ENCODE assay signal across 17 cellular contexts in the genomic region with DNA sequence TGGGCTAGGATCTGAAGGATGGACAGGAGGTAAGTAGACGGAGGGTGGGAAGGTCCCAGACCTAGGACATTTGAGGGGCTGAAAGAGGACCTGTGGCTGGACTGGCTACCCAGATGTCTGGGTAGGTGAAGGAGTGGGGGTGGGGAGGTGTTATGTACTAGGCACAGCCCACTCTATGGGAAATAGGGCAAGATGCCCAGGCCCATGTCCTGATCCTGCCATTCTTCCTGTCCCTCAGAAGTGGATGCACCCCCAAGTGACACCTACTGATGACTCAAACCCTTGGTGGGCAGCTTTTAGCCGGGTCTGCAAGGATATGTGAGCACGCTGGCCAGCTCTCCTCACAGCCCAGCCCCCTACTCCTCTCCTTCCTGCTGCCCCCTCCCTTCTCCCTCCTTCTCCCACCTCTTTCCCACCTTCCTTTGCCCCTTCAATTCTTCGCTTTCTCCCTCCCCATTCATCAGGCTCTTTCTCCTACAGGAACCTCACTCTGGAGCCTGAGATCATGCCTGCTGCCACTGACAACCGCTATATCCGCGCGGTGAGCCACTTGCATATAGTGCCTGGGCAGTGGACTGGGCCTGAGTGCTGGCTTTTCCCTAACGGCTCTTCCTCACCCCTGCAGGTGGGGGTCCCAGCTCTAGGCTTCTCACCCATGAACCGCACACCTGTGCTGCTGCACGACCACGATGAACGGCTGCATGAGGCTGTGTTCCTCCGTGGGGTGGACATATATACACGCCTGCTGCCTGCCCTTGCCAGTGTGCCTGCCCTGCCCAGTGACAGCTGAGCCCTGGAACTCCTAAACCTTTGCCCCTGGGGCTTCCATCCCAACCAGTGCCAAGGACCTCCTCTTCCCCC. TPM values are rescaled to one million over a fixed set of nuclear protein-coding genes. Genes with fewer than 3 reads are reported as not detected.
DNase-seq lines count a peak whose midpoint lies in the region; ATAC-seq and TF ChIP-seq lines count a peak whose summit lies in the region.
"Had no signal": no experiment of that assay in that cellular context is flagged by ENCODE, and none has a peak within 500 bp of the region (broad histone marks: within the 10 kb centered on the region; RNA-seq: fewer than 3 reads in every experiment).

No MANE protein-coding gene starts in this region.

- H3K27ac ChIP-seq in GM23338 (ENCODE audit: low read depth) (no peak overlapping the region; the same call in 1 of the 2 replicates), ascending aorta (peak overlapping the region; percentile 61 to 73), foreskin keratinocyte (no peak overlapping the region)
- H3K27ac ChIP-seq: epithelial cell of prostate, vagina had no signal

- H3K4me2 ChIP-seq in GM23338: no peak overlapping the region

- TF ChIP-seq CTCF in GM23338 (conservative IDR thresholded peaks at IDR 0.05; ENCODE audit: low read depth in 2 of 2) (no peak), ascending aorta (IDR thresholded peaks at IDR 0.05) (no peak), osteocyte (IDR thresholded peaks at IDR 0.05) (no peak), foreskin keratinocyte (conservative IDR thresholded peaks at IDR 0.05) (no peak)

- H3K9me3 Mint-ChIP-seq in activated T-cell treated with anti-CD3 and anti-CD28 coated beads, Interleukin-2, amount 50 U/mL, for 24 hours: no peaks in the 10 kb centered on the region
- H3K9me3 Mint-ChIP-seq in GM23338 (no peaks in the 10 kb centered on the region), osteocyte (ENCODE audit: unreplicated experiment) (no peaks in the 10 kb centered on the region)
- H3K9me3 Mint-ChIP-seq: activated T-cell treated with anti-CD3 and anti-CD28 coated beads, Interleukin-2, amount 50 U/mL, for 72 hours; naive B cell had no signal

- H3K4me3 Mint-ChIP-seq in activated T-cell treated with anti-CD3 and anti-CD28 coated beads, Interleukin-2, amount 50 U/mL, for 24 hours: no peak overlapping the region
- no peak overlapping the region for H3K4me3 Mint-ChIP-seq in GM23338
- no peak overlapping the region for H3K4me3 Mint-ChIP-seq in osteocyte (ENCODE audit: unreplicated experiment)
- H3K4me3 Mint-ChIP-seq: activated T-cell treated with anti-CD3 and anti-CD28 coated beads, Interleukin-2, amount 50 U/mL, for 72 hours had no signal

- peak overlapping the region; percentile 79 for H3K27ac Mint-ChIP-seq in activated T-cell treated with anti-CD3 and anti-CD28 coated beads, Interleukin-2, amount 50 U/mL, for 24 hours
- peak overlapping the region; percentile 50 for H3K27ac Mint-ChIP-seq in GM23338
- peak overlapping the region; percentile 19 for H3K27ac Mint-ChIP-seq in osteocyte (ENCODE audit: unreplicated experiment)

- H3K9me2 ChIP-seq in GM23338 (ENCODE audit: insufficient read depth): no peaks in the 10 kb centered on the region

- peaks cover 40% of the 10 kb centered on the region for H3K36me3 Mint-ChIP-seq in activated T-cell treated with anti-CD3 and anti-CD28 coated beads, Interleukin-2, amount 50 U/mL, for 24 hours (ENCODE audit: low read depth)
- H3K36me3 Mint-ChIP-seq in GM23338 (ENCODE audit: low read depth) (peaks cover 29% of the 10 kb centered on the region), osteocyte (ENCODE audit: unreplicated experiment) (peaks cover 9% of the 10 kb centered on the region)
- H3K36me3 Mint-ChIP-seq: naive B cell had no signal

- no peaks in the 10 kb centered on the region; the same call in 1 of the 2 replicates for H3K79me2 ChIP-seq in GM23338 (replicated peaks; ENCODE audit: insufficient read depth)

- H3F3A ChIP-seq in GM23338 (replicated peaks; ENCODE audit: low read depth): peaks cover 20% of the 10 kb centered on the region

- H2AFZ ChIP-seq in GM23338: no peak overlapping the region

- no peaks in the 10 kb centered on the region for H3K27me3 Mint-ChIP-seq in activated T-cell treated with anti-CD3 and anti-CD28 coated beads, Interleukin-2, amount 50 U/mL, for 24 hours
- H3K27me3 Mint-ChIP-seq in GM23338 (ENCODE audit: insufficient read depth, low read depth, poor library complexity) (peaks cover 19% of the 10 kb centered on the region), osteocyte (ENCODE audit: unreplicated experiment) (no peaks in the 10 kb centered on the region)
- H3K27me3 Mint-ChIP-seq: naive B cell had no signal

- H3K4me1 Mint-ChIP-seq in activated T-cell treated with anti-CD3 and anti-CD28 coated beads, Interleukin-2, amount 50 U/mL, for 24 hours (ENCODE audit: low read depth): peaks cover 35% of the 10 kb centered on the region
- H3K4me1 Mint-ChIP-seq in GM23338 (peaks cover 29% of the 10 kb centered on the region), osteocyte (ENCODE audit: unreplicated experiment) (peaks cover 10% of the 10 kb centered on the region)

- intact Hi-C loops in ascending aorta (cut with DNase I): no loop called here

- no peak for DNase-seq in activated T-cell treated with anti-CD3 and anti-CD28 coated beads, Interleukin-2, amount 50 U/mL, for 24 hours
- no peak for DNase-seq in activated T-cell treated with anti-CD3 and anti-CD28 coated beads, Interleukin-2, amount 50 U/mL, for 1 hour
- DNase-seq in GM23338 (ENCODE audit: low spot score) (no peak), ascending aorta (ENCODE audit: low spot score in 2 of 2) (no peak), osteocyte (ENCODE audit: extremely low spot score, unreplicated experiment) (no peak), cerebellar nuclear complex (lab: John Stamatoyannopoulos, UW) (no peak), foreskin keratinocyte (no peak)
- DNase-seq in stimulated activated CD4-positive, alpha-beta T cell treated with anti-CD3 and anti-CD28 coated beads, Interleukin-2, amount 100 ng/mL, for 48 hours: no peak
- DNase-seq: activated CD4-positive, alpha-beta T cell treated with anti-CD3 and anti-CD28 coated beads for 4 hours; activated T-cell treated with anti-CD3 and anti-CD28 coated beads, Interleukin-2, amount 50 U/mL, for 72 hours; MM.1S; naive B cell; NCI-H187; NCI-H446; stimulated activated naive CD4-positive, alpha-beta T cell treated with Interleukin-2 at 50 U/mL for 16 hours had no signal

- H3K4me3 ChIP-seq in GM23338 (no peak overlapping the region), ascending aorta (no peak overlapping the region)
- H3K4me3 ChIP-seq: vagina had no signal

- peaks cover 10% of the 10 kb centered on the region; the same call in 1 of the 2 replicates for H3K36me3 ChIP-seq in GM23338 (ENCODE audit: insufficient read depth)
- H3K36me3 ChIP-seq in ascending aorta: peaks cover 2 to 20% of the 10 kb centered on the region in 2 donors

- H3K27me3 ChIP-seq in GM23338 (ENCODE audit: insufficient read depth): no peaks in the 10 kb centered on the region
- no peaks in the 10 kb centered on the region for H3K27me3 ChIP-seq in ascending aorta
- no peaks in the 10 kb centered on the region for H3K27me3 ChIP-seq in foreskin keratinocyte
- H3K27me3 ChIP-seq: vagina had no signal

- H3K4me1 ChIP-seq in GM23338 (ENCODE audit: insufficient read depth): peaks cover 11% of the 10 kb centered on the region; the same call in 1 of the 2 replicates
- peaks cover 8 to 21% of the 10 kb centered on the region in 2 donors for H3K4me1 ChIP-seq in ascending aorta
- H3K4me1 ChIP-seq in foreskin keratinocyte: no peaks in the 10 kb centered on the region

- H3K9me3 ChIP-seq in ascending aorta: no peaks in the 10 kb centered on the region
- H3K9me3 ChIP-seq: vagina had no signal

- ATAC-seq in GM23338 (no peak), foreskin keratinocyte (no peak)

- peaks cover 4% of the 10 kb centered on the region; the same call in 1 of the 2 replicates for H4K20me1 ChIP-seq in GM23338 (replicated peaks; ENCODE audit: insufficient read depth)

TF ChIP-seq in GM23338, 12 proteins besides CTCF, POLR2A, EP300 and RAD21 (continues in another document):
- TF ChIP-seq, protein P1, sequence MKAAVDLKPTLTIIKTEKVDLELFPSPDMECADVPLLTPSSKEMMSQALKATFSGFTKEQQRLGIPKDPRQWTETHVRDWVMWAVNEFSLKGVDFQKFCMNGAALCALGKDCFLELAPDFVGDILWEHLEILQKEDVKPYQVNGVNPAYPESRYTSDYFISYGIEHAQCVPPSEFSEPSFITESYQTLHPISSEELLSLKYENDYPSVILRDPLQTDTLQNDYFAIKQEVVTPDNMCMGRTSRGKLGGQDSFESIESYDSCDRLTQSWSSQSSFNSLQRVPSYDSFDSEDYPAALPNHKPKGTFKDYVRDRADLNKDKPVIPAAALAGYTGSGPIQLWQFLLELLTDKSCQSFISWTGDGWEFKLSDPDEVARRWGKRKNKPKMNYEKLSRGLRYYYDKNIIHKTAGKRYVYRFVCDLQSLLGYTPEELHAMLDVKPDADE (IDR thresholded peaks at IDR 0.05): no peak
- no peak for TF ChIP-seq ZNF114 (CRISPR knock-in tag; IDR thresholded peaks at IDR 0.05)
- no peak for TF ChIP-seq POLR2AphosphoS5 (IDR thresholded peaks at IDR 0.05; ENCODE audit: low read depth)
- no peak for TF ChIP-seq ZNF331 (CRISPR knock-in tag; IDR thresholded peaks at IDR 0.05; ENCODE audit: low read depth)
- no peak for TF ChIP-seq STAT1 (IDR thresholded peaks at IDR 0.05; ENCODE audit: unreplicated experiment)

RNA-seq across cellular contexts. Expression of a gene that starts 5.2 kb away (rescaled TPM):
- total RNA-seq in GM23338 (2014; rRNA removed; shearing (Covaris generic)): 62.8 and 91.3 TPM in 2 replicates
- polyA plus RNA-seq in GM23338 (2016; fragmentation: Nextera tagmentation; extraction: Ambion mirVana): 35.8 and 38.4 TPM in 2 replicates
- 94.0 TPM for total RNA-seq in ascending aorta
- 31.0 and 40.1 TPM in 2 replicates for total RNA-seq in osteocyte
- total RNA-seq in foreskin keratinocyte: 62.3 and 69.9 TPM in 2 replicates
- polyA plus RNA-seq in foreskin keratinocyte: 62.5 and 73.2 TPM in 2 replicates

RNA-seq across cellular contexts. Expression of a gene that starts 7.2 kb away (rescaled TPM):
- 1,341 and 1,471 TPM in 2 replicates for total RNA-seq in GM23338 (2014; rRNA removed; shearing (Covaris generic))
- polyA plus RNA-seq in GM23338 (2016; fragmentation: Nextera tagmentation; extraction: Ambion mirVana): 1,864 and 1,983 TPM in 2 replicates
- 1,224 TPM for total RNA-seq in ascending aorta
- 881 and 957 TPM in 2 replicates for total RNA-seq in osteocyte
- 1,319 and 1,629 TPM in 2 replicates for total RNA-seq in foreskin keratinocyte
- 2,404 and 2,789 TPM in 2 replicates for polyA plus RNA-seq in foreskin keratinocyte

RNA-seq across cellular contexts. Expression of a gene that starts 13.7 kb away (rescaled TPM):
- total RNA-seq in GM23338 (2014; rRNA removed; shearing (Covaris generic)): 4.3 and 7.8 TPM in 2 replicates
- polyA plus RNA-seq in GM23338 (2016; fragmentation: Nextera tagmentation; extraction: Ambion mirVana) (12.7 TPM in 2 replicates), foreskin keratinocyte (8.9 and 9.5 TPM in 2 replicates)
- total RNA-seq in ascending aorta (37.4 TPM), osteocyte (12.2 and 14.6 TPM in 2 replicates), foreskin keratinocyte (4.9 and 5.6 TPM in 2 replicates)

RNA-seq across cellular contexts. Expression of a gene that starts 14.7 kb away (rescaled TPM):
- total RNA-seq in GM23338 (2014; rRNA removed; shearing (Covaris generic)): 8.0 and 11.1 TPM in 2 replicates
- 5.8 and 8.9 TPM in 2 replicates for polyA plus RNA-seq in GM23338 (2016; fragmentation: Nextera tagmentation; extraction: Ambion mirVana)
- 46.1 TPM for total RNA-seq in ascending aorta
- total RNA-seq in osteocyte: 42.7 and 45.2 TPM in 2 replicates
- 23.0 and 25.8 TPM in 2 replicates for total RNA-seq in foreskin keratinocyte
- 30.5 and 33.6 TPM in 2 replicates for polyA plus RNA-seq in foreskin keratinocyte

RNA-seq across cellular contexts. Expression of a gene that starts 21.3 kb away (rescaled TPM):
- 26.8 and 37.6 TPM in 2 replicates for total RNA-seq in GM23338 (2014; rRNA removed; shearing (Covaris generic))
- 11.8 and 14.1 TPM in 2 replicates for polyA plus RNA-seq in GM23338 (2016; fragmentation: Nextera tagmentation; extraction: Ambion mirVana)
- 256 TPM for total RNA-seq in ascending aorta
- total RNA-seq in osteocyte: 47.5 and 50.8 TPM in 2 replicates
- 30.9 and 33.4 TPM in 2 replicates for total RNA-seq in foreskin keratinocyte
- polyA plus RNA-seq in foreskin keratinocyte: 40.0 and 46.9 TPM in 2 replicates

Comparison
In these comparisons a context has a peak if more than half of its experiments do, and no peak if none do; other contexts are left out.
1. H3K27ac Mint-ChIP-seq: peak in every context shown above with its lines; median percentile 79 in activated T-cell treated with anti-CD3 and anti-CD28 coated beads, Interleukin-2, amount 50 U/mL, for 24 hours; 50 in GM23338; 19 in osteocyte.
2. H3K27ac ChIP-seq: peak in ascending aorta (2 of 2); none in GM23338 (single experiment) and foreskin keratinocyte (single experiment).